ENCODE assay signal across 9 cellular contexts in genomic region chr14:69879175-69880047, GRCh38. TPM values are rescaled to one million over a fixed set of nuclear protein-coding genes. Genes with fewer than 3 reads are reported as not detected.
DNase-seq lines count a peak whose midpoint lies in the region; ATAC-seq and TF ChIP-seq lines count a peak whose summit lies in the region.
"Had no signal": no experiment of that assay in that cellular context is flagged by ENCODE, and none has a peak within 500 bp of the region (broad histone marks: within the 10 kb centered on the region; RNA-seq: fewer than 3 reads in every experiment).

A gene with protein sequence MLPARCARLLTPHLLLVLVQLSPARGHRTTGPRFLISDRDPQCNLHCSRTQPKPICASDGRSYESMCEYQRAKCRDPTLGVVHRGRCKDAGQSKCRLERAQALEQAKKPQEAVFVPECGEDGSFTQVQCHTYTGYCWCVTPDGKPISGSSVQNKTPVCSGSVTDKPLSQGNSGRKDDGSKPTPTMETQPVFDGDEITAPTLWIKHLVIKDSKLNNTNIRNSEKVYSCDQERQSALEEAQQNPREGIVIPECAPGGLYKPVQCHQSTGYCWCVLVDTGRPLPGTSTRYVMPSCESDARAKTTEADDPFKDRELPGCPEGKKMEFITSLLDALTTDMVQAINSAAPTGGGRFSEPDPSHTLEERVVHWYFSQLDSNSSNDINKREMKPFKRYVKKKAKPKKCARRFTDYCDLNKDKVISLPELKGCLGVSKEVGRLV (plus strand): TSS chr14:69879416. CDS start chr14:69879679, 263 bp downstream.

- peak within 1 kb of the TSS; percentile 27; the same call in 1 of the 2 replicates for H3K27ac ChIP-seq in IMR-90 (ENCODE audit: insufficient read depth, low read length)
- no peak within 1 kb of the TSS for H3K27ac ChIP-seq in cardiac muscle cell
- H3K27ac ChIP-seq in OCI-LY7 (ENCODE audit: low read depth, low read length, poor library complexity, severe bottlenecking) = no peak within 1 kb of the TSS

- H3K4ac ChIP-seq in IMR-90 (ENCODE audit: low read depth, low read length) = no peak within 1 kb of the TSS

- peaks cover 1% of the 10 kb centered on the region for H3K36me3 Mint-ChIP-seq in progenitor cell of endocrine pancreas (ENCODE audit: insufficient read depth)
- H3K36me3 Mint-ChIP-seq: activated naive CD8-positive, alpha-beta T cell had no signal

- H3K27me3 Mint-ChIP-seq in progenitor cell of endocrine pancreas = peaks cover 34% of the 10 kb centered on the region

- peak within 1 kb of the TSS; percentile 36 for H3K27ac Mint-ChIP-seq in progenitor cell of endocrine pancreas
- H3K27ac Mint-ChIP-seq: activated naive CD8-positive, alpha-beta T cell had no signal

- H3K9me1 ChIP-seq in IMR-90 (ENCODE audit: insufficient read depth, low read length) = no peaks in the 10 kb centered on the region

- no peak within 1 kb of the TSS for H4K5ac ChIP-seq in IMR-90 (ENCODE audit: low read depth, low read length)

- H3K18ac ChIP-seq in IMR-90 (ENCODE audit: low read depth, low read length) = peak within 1 kb of the TSS; percentile 5; the same call in 1 of the 2 replicates

- peaks cover 3% of the 10 kb centered on the region for H3K9me3 Mint-ChIP-seq in progenitor cell of endocrine pancreas (ENCODE audit: low read depth)

- peak within 1 kb of the TSS; percentile 93 for H3K4me2 ChIP-seq in IMR-90 (ENCODE audit: low read depth, low read length)
- no peak within 1 kb of the TSS for H3K4me2 ChIP-seq in OCI-LY7 (ENCODE audit: low read length)

- 0% methylated on average over 11 of the region's 67 CpGs; no CpG with 5 or more reads in 1 of the 2 experiments for WGBS in IMR-90 (ENCODE audit: extremely low coverage in 2 of 2, insufficient read length in 1 of 2), 2 experiments

- peak within 1 kb of the TSS; percentile 79 for H3K4me3 Mint-ChIP-seq in progenitor cell of endocrine pancreas (ENCODE audit: low read depth)
- H3K4me3 Mint-ChIP-seq: activated naive CD8-positive, alpha-beta T cell had no signal

- H2AK5ac ChIP-seq in IMR-90 (ENCODE audit: low read depth, low read length) = peak within 1 kb of the TSS; percentile 20; the same call in 1 of the 2 replicates

- BruUV-seq in IMR-90 (replicated peaks; lab: Mats Ljungman, UMichigan) (no TSS peak), OCI-LY7 (replicated peaks; lab: Mats Ljungman, UMichigan) (no TSS peak)

- no peak within 1 kb of the TSS for H2BK20ac ChIP-seq in IMR-90 (ENCODE audit: low read depth, low read length)

- no peak within 1 kb of the TSS; the same call in 1 of the 2 replicates for H4K91ac ChIP-seq in IMR-90 (ENCODE audit: insufficient read depth, low read depth, low read length)

- H3K4me3 ChIP-seq in IMR-90 (ENCODE audit: insufficient read depth, low read depth, low read length) (peak within 1 kb of the TSS; percentile 78), WI38 (ENCODE audit: low read depth, low read length) (peak within 1 kb of the TSS; percentile 69), cardiac muscle cell (peak within 1 kb of the TSS; percentile 70), OCI-LY7 (ENCODE audit: low read depth, low read length, poor library complexity, severe bottlenecking) (no peak within 1 kb of the TSS)

- H3K9me3 ChIP-seq in IMR-90 (ENCODE audit: control insufficient read depth, insufficient read depth, low read length) (no peaks in the 10 kb centered on the region), cardiac muscle cell (ENCODE audit: low read depth) (no peaks in the 10 kb centered on the region), OCI-LY7 (ENCODE audit: low read length) (no peaks in the 10 kb centered on the region)

- peak; percentile 88 for ATAC-seq in IMR-90 (ENCODE audit: low read depth)
- no peak for ATAC-seq in GM18867 (IDR thresholded peaks at IDR 0.05; ENCODE audit: unreplicated experiment)

- H4K8ac ChIP-seq in IMR-90 (ENCODE audit: low read depth in 2 of 2, low read length in 2 of 2) = no peak within 1 kb of the TSS

- H3K79me1 ChIP-seq in IMR-90 (ENCODE audit: low read depth in 1 of 2, low read length in 2 of 2) = peaks cover 0 to 2% of the 10 kb centered on the region in 2 experiments; a peak in 2 of 4 replicates

- H2BK15ac ChIP-seq in IMR-90 (ENCODE audit: low read depth, low read length) = peak within 1 kb of the TSS; percentile 38; the same call in 1 of the 3 replicates

- H2AFZ ChIP-seq in IMR-90 (replicated peaks; ENCODE audit: low read length, poor library complexity) (peak within 1 kb of the TSS; percentile 88), OCI-LY7 (ENCODE audit: low read length) (no peak within 1 kb of the TSS)

- CTCF ChIA-PET in IMR-90 (lab: Yijun Ruan, JAX) = interaction anchor here (1.0 to 1.8 kb wide), 2 partner anchors 61 to 149 kb away, joined by 3 to 4 read pairs; no protein-coding TSS in a partner anchor
- CTCF ChIA-PET in OCI-LY7 (lab: Charles Lee; ENCODE audit: unreplicated experiment) = no interaction called here

- 0 out of 2 replicates have a peak, but pooled peaks have one; percentile 8 for TF ChIP-seq CTCF in IMR-90 (conservative IDR thresholded peaks at IDR 0.05; ENCODE audit: low read depth, low read length)
- TF ChIP-seq CTCF in WI38 (IDR thresholded peaks at IDR 0.05; ENCODE audit: low read depth, low read length) = no peak
- TF ChIP-seq CTCF in cardiac muscle cell (IDR thresholded peaks at IDR 0.05; ENCODE audit: low read depth, low read length) = no peak
- TF ChIP-seq CTCF in progenitor cell of endocrine pancreas (IDR thresholded peaks at IDR 0.05; ENCODE audit: unreplicated experiment) = no peak
- TF ChIP-seq CTCF in OCI-LY7 (conservative IDR thresholded peaks at IDR 0.05; ENCODE audit: low read length) = no peak

- peak within 1 kb of the TSS; percentile 54 for H3K9ac ChIP-seq in IMR-90 (ENCODE audit: low read depth, low read length)

- 0 out of 2 replicates have a peak, but pooled peaks have one; percentile 11 for TF ChIP-seq RAD21 in IMR-90 (IDR thresholded peaks at IDR 0.05; ENCODE audit: low read length)

- no peaks in the 10 kb centered on the region for H3K36me3 ChIP-seq in IMR-90 (ENCODE audit: control insufficient read depth, insufficient read depth, low read length)
- H3K36me3 ChIP-seq in cardiac muscle cell = no peaks in the 10 kb centered on the region
- no peaks in the 10 kb centered on the region for H3K36me3 ChIP-seq in OCI-LY7 (ENCODE audit: insufficient read depth, low read length)

- peak; percentile 92 for TF ChIP-seq POLR2A in IMR-90 (IDR thresholded peaks at IDR 0.05; ENCODE audit: low read depth, low read length)

- no peaks in the 10 kb centered on the region for H3K9me2 ChIP-seq in OCI-LY7 (ENCODE audit: insufficient read depth, low read length)

- POLR2A ChIA-PET in IMR-90 (lab: Charles Lee; ENCODE audit: unreplicated experiment) = interaction anchor here (0.6 kb wide), 1 partner anchor 156 kb away, joined by 8 read pairs; no protein-coding TSS in a partner anchor
- POLR2A ChIA-PET in OCI-LY7 (lab: Charles Lee) = interaction anchor here (0.7 kb wide), 1 partner anchor 84 kb away, joined by 3 read pairs; no protein-coding TSS in a partner anchor

- 0 out of 2 replicates have a peak, but pooled peaks cover 2% of the 10 kb centered on the region for H3K27me3 ChIP-seq in IMR-90 (ENCODE audit: control insufficient read depth, insufficient read depth, low read length)
- peaks cover 11% of the 10 kb centered on the region for H3K27me3 ChIP-seq in cardiac muscle cell

- H4K20me1 ChIP-seq in IMR-90 (ENCODE audit: insufficient read depth, low read length) (no peaks in the 10 kb centered on the region), OCI-LY7 (ENCODE audit: insufficient read depth, low read length) (no peaks in the 10 kb centered on the region)

- H2BK120ac ChIP-seq in IMR-90 (ENCODE audit: low read depth, low read length) = no peak within 1 kb of the TSS; the same call in 1 of the 2 replicates

- H2BK5ac ChIP-seq in IMR-90 (ENCODE audit: low read depth, low read length, poor library complexity, severe bottlenecking) = peak within 1 kb of the TSS; percentile 17

- H3K79me2 ChIP-seq in OCI-LY7 (ENCODE audit: insufficient read depth, low read depth, low read length) = no peaks in the 10 kb centered on the region

- 0 out of 2 replicates have a peak within 1 kb of the TSS, but pooled peaks have one; percentile 19 for H3K23ac ChIP-seq in IMR-90 (ENCODE audit: low read depth, low read length)

- H3K56ac ChIP-seq in IMR-90 (ENCODE audit: extremely low read depth, insufficient read depth, low read length) = 0 out of 2 replicates have a peak within 1 kb of the TSS, but pooled peaks have one; percentile 41

- intact Hi-C loops in IMR-90 (cut with micrococcal nuclease) = no loop called here
- intact Hi-C loops in OCI-LY7 (cut with micrococcal nuclease; ENCODE audit: unreplicated experiment) = no loop called here

- H3K4me1 Mint-ChIP-seq in progenitor cell of endocrine pancreas (ENCODE audit: low read depth) = peaks cover 15% of the 10 kb centered on the region

- peak; percentile 67 for DNase-seq in Caki2 (ENCODE audit: low read depth)
- peak; percentile 79 for DNase-seq in IMR-90
- DNase-seq in cardiac muscle cell (ENCODE audit: low read depth in 1 of 2, low spot score in 1 of 2) = peak; percentile 34 to 90
- peak; percentile 78 for DNase-seq in progenitor cell of endocrine pancreas (ENCODE audit: low spot score, unreplicated experiment)
- no peak for DNase-seq in activated effector memory CD4-positive, alpha-beta T cell treated with anti-CD3 and anti-CD28 coated beads, Interleukin-2, amount 50 U/mL, for 16 hours
- DNase-seq in OCI-LY7 (ENCODE audit: low spot score) = no peak

- H3K4me1 ChIP-seq in IMR-90 (ENCODE audit: control insufficient read depth, insufficient read depth, low read length) = peaks cover 7% of the 10 kb centered on the region
- peaks cover 6% of the 10 kb centered on the region for H3K4me1 ChIP-seq in cardiac muscle cell (ENCODE audit: low read depth)
- H3K4me1 ChIP-seq in OCI-LY7 (ENCODE audit: insufficient read depth, low read length, poor library complexity, severe bottlenecking) = no peaks in the 10 kb centered on the region

- dilution Hi-C loops in IMR-90 (cut with HindIII; ENCODE audit: low sequenced_read_pairs, unreplicated experiment) = no loop called here

- H3K14ac ChIP-seq in IMR-90 (replicated peaks; ENCODE audit: low read depth, low read length) = no peak within 1 kb of the TSS

- in situ Hi-C loops in Caki2 (cut with HindIII; ENCODE audit: low pct_unique_long_range_greater_than_20kb, low sequenced_read_pairs) = no loop called here
- in situ Hi-C loops in IMR-90 (cut with MboI; ENCODE audit: low sequenced_read_pairs) = loop anchor here (5.0 kb wide), 1 partner anchor 138 kb away; no protein-coding TSS in a partner anchor

- no peak within 1 kb of the TSS for H2AK9ac ChIP-seq in IMR-90 (replicated peaks; ENCODE audit: low read depth, low read length, poor library complexity)

RNA-seq across cellular contexts. Expression of the gene that starts here (rescaled TPM):
- 1.6 and 3.1 TPM in 2 replicates for total RNA-seq in Caki2 (2014; rRNA removed; shearing (Covaris generic); ENCODE audit: low replicate concordance)
- 0.90 and 1.1 TPM in 2 replicates for total RNA-seq in IMR-90 (2012; rRNA removed)
- polyA plus RNA-seq in IMR-90 (2012; rRNA removed) = 3.2 and 4.1 TPM in 2 replicates
- polyA plus RNA-seq in IMR-90 (2012; cell fraction: cytosol; rRNA removed) = 7.7 and 8.9 TPM in 2 replicates
- 4.5 and 4.7 TPM in 2 replicates for polyA plus RNA-seq in IMR-90 (2012; cell fraction: nucleus; rRNA removed; ENCODE audit: low replicate concordance)
- 10.0 and 24.7 TPM in 2 replicates for total RNA-seq in cardiac muscle cell
- polyA plus RNA-seq in cardiac muscle cell = 1.9 and 3.6 TPM in 2 replicates
- 10.1 and 10.9 TPM in 2 replicates for total RNA-seq in progenitor cell of endocrine pancreas
- not detected in 2 replicates for total RNA-seq in OCI-LY7 (2014; rRNA removed; shearing (Covaris generic))
- total RNA-seq in OCI-LY7 (2022) = not detected in 2 replicates

Comparison
In these comparisons a context has a peak if more than half of its experiments do, and no peak if none do; other contexts are left out.
1. DNase-seq: peak in Caki2 (single experiment), IMR-90 (single experiment), cardiac muscle cell (2 of 2) and progenitor cell of endocrine pancreas (single experiment); none in activated effector memory CD4-positive, alpha-beta T cell treated with anti-CD3 and anti-CD28 coated beads, Interleukin-2, amount 50 U/mL, for 16 hours (single experiment) and OCI-LY7 (single experiment).